Comparison of ENCODE assay signal across 25 cellular contexts in the genomic region with DNA sequence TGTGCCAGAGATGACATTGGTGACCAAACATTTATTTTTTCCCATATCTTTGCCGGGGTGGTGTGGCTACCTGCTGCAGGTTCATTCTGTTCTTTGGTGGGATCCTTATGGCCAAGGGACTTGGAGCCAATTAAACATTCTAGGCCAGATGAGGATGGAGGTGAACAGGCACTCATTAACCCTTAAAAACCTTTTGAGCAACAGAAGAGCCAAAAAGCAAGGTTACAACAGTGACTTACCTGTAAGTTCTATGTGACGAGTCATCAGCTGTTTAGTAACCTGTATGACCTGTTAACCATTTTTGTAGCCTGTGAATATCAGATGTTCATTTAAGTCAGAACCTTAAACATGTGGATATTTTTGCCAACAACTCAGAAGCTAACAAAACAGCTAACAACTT.
"Had no signal": no experiment of that assay in that cellular context is flagged by ENCODE, and none has a peak within 500 bp of the region (broad histone marks: within the 10 kb centered on the region; RNA-seq: fewer than 3 reads in every experiment).

No MANE protein-coding gene starts in this region.

- H3K4me2 ChIP-seq: neural progenitor cell had no signal

- ATAC-seq: gastroesophageal sphincter; heart right ventricle; lower lobe of right lung; naive thymus-derived CD4-positive, alpha-beta T cell; T-helper 17 cell had no signal

- H3K4me1 ChIP-seq: ascending aorta, neural progenitor cell had no signal

- H3K4me1 Mint-ChIP-seq: neural progenitor cell had no signal

- H3K9me3 Mint-ChIP-seq: activated T-cell treated with anti-CD3 and anti-CD28 coated beads, Interleukin-2, amount 50 U/mL, for 24 hours; activated T-helper 2 cell treated with anti-CD3 and anti-CD28 coated beads, Interferon-gamma antibody, Interleukin-2, Interleukin-4, amounts not matched to agents 10 μg/mL and 5 μg/mL and 100 μg/mL, durations not matched to agents 14 hours and 24 hours and 36 hours; neural progenitor cell had no signal

- H3K27me3 Mint-ChIP-seq: activated naive CD8-positive, alpha-beta T cell; activated T-cell treated with anti-CD3 and anti-CD28 coated beads, Interleukin-2, amount 50 U/mL, for 24 hours; naive thymus-derived CD4-positive, alpha-beta T cell; T-helper 17 cell had no signal

- H3K27me3 ChIP-seq: adrenal gland, ascending aorta, brain microvascular endothelial cell, gastroesophageal sphincter, heart right ventricle, neural progenitor cell, spleen, upper lobe of left lung had no signal

- H3K9me3 ChIP-seq: adrenal gland, ascending aorta, gastroesophageal sphincter, heart right ventricle, lower lobe of right lung, spleen, upper lobe of left lung had no signal

- H3K9ac ChIP-seq: neural progenitor cell had no signal

- H3K4me3 Mint-ChIP-seq: activated naive CD8-positive, alpha-beta T cell; activated T-cell treated with anti-CD3 and anti-CD28 coated beads, Interleukin-2, amount 50 U/mL, for 24 hours; naive thymus-derived CD4-positive, alpha-beta T cell; neural progenitor cell; T-helper 17 cell had no signal

- DNase-seq: activated CD4-positive, alpha-beta T cell treated with anti-CD3 and anti-CD28 coated beads, Interleukin-2, amount 50 U/mL, for 1 hour; activated CD4-positive, CD25-positive, alpha-beta regulatory T cell; activated CD8-positive, alpha-beta memory T cell treated with anti-CD3 and anti-CD28 coated beads for 24 hours; activated CD8-positive, alpha-beta memory T cell treated with anti-CD3 and anti-CD28 coated beads, Interleukin-2, amount 50 U/mL, for 4 hours; activated naive CD4-positive, alpha-beta T cell; activated T-cell treated with anti-CD3 and anti-CD28 coated beads, Interleukin-2, amount 50 U/mL, for 24 hours; adrenal gland; brain microvascular endothelial cell; central memory CD4-positive, alpha-beta T cell; effector memory CD4-positive, alpha-beta T cell; heart right ventricle; islet precursor cell; lower lobe of right lung; naive thymus-derived CD4-positive, alpha-beta T cell; spleen; stimulated activated CD4-positive, alpha-beta T cell treated with anti-CD3 and anti-CD28 coated beads, Interleukin-4, amount 100 ng/mL, for 1 hour; stimulated activated naive CD4-positive, alpha-beta T cell treated with Interleukin-2 at 50 U/mL for 16 hours; SW 1271; T-helper 17 cell; upper lobe of left lung had no signal

- H2AFZ ChIP-seq: neural progenitor cell had no signal

- H3K4me3 ChIP-seq: adrenal gland, ascending aorta, gastroesophageal sphincter, heart right ventricle, lower lobe of right lung, neural progenitor cell, spleen, upper lobe of left lung had no signal

- H3K27ac Mint-ChIP-seq: activated T-helper 2 cell treated with anti-CD3 and anti-CD28 coated beads, Interferon-gamma antibody, Interleukin-2, Interleukin-4, amounts not matched to agents 10 μg/mL and 5 μg/mL and 100 μg/mL, durations not matched to agents 14 hours and 24 hours and 36 hours; neural progenitor cell; T-helper 17 cell had no signal

- H3K36me3 ChIP-seq: adrenal gland, neural progenitor cell, upper lobe of left lung had no signal

- H3K27ac ChIP-seq: adrenal gland, ascending aorta, brain microvascular endothelial cell, gastroesophageal sphincter, heart right ventricle, lower lobe of right lung, neural progenitor cell, spleen had no signal
